Comparison of ENCODE assay signal across 1 cellular context in the genomic region with DNA sequence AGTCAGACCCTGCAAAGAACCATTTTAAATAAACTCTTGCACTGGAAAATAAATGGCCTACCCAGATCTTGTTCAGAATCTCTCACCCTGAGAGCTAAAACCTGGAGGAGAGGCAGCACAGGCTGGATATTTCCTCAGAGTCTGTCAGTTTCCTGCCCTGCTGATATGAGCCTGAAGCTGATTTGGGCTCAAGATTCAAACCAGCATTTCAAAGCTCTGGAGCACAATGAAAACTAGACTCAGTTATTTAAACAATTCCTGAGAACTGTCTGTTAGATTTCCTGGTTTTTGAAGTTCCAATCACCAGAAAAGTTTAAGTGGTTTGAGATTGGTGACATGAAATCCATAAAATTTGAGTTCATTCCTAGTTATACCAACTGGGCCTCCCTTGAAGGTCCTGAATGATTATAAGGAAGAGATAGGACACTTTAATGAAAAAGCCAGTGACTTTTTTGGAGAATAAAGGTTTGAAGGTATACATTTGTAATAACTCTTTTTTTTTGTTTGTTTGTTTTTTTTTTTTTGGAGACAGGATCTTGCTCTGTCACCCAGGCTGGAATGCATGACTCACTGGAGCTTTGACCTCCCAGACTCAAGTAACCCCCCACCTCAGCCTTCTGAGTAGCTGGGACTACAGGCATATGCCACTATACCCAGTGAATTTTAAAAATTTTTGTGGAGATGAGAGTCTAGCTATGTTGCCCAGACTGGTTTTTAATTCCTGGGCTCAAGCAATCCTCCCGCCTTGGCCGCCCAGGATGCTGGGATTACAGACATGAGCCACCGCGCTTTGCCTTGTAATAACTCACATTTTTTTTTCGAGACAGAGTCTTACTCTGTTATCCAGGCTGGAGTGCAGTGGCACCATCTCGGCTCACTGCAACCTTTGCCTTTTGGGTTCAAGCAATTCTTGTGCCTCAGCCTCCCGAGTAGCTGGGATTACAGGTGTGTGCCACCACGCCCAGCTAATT.
TF ChIP-seq lines count a peak whose summit lies in the region.

No MANE protein-coding gene starts in this region.

TF ChIP-seq in IMR-90, 13 proteins besides CTCF, POLR2A, EP300 and RAD21:
- TF ChIP-seq, protein P1, sequence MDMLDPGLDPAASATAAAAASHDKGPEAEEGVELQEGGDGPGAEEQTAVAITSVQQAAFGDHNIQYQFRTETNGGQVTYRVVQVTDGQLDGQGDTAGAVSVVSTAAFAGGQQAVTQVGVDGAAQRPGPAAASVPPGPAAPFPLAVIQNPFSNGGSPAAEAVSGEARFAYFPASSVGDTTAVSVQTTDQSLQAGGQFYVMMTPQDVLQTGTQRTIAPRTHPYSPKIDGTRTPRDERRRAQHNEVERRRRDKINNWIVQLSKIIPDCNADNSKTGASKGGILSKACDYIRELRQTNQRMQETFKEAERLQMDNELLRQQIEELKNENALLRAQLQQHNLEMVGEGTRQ (IDR thresholded peaks at IDR 0.05; ENCODE audit: low read depth, low read length), result no peak
- TF ChIP-seq MAZ (IDR thresholded peaks at IDR 0.05; ENCODE audit: borderline replicate concordance, low read depth, low read length) (no peak), CEBPB (IDR thresholded peaks at IDR 0.05; ENCODE audit: low read depth, low read length) (no peak)
